8 cellular contexts compared by ENCODE assay signal in genomic region chr4:70994069-70994366, GRCh38. TPM values are rescaled to one million over a fixed set of nuclear protein-coding genes. Genes with fewer than 3 reads are reported as not detected.
A peak's percentile ranks its signal among the peaks of the same experiment; 100 is the strongest.
DNase-seq lines count a peak whose midpoint lies in the region; ATAC-seq and TF ChIP-seq lines count a peak whose summit lies in the region.

No MANE protein-coding gene starts in this region.

- intact Hi-C loops in right lobe of liver (cut with DNase I), result no loop called here

- H3K9me3 Mint-ChIP-seq in activated naive CD4-positive, alpha-beta T cell treated with anti-CD3 and anti-CD28 coated beads, Interleukin-2, amount 10 ng/mL, durations not matched to agents 7 days and 5 days, result no peaks in the 10 kb centered on the region
- no peaks in the 10 kb centered on the region for H3K9me3 Mint-ChIP-seq in type B pancreatic cell

- H3K27ac Mint-ChIP-seq in activated naive CD4-positive, alpha-beta T cell treated with anti-CD3 and anti-CD28 coated beads, Interleukin-2, amount 10 ng/mL, durations not matched to agents 7 days and 5 days, result peak overlapping the region; percentile 86
- peak overlapping the region; percentile 90 for H3K27ac Mint-ChIP-seq in type B pancreatic cell

- peak overlapping the region; percentile 93 for H3K4me3 ChIP-seq in adipocyte (ENCODE audit: low read length)
- peak overlapping the region; percentile 67 to 73 (median 71) for H3K4me3 ChIP-seq in right lobe of liver

- TF ChIP-seq CTCF in right lobe of liver (IDR thresholded peaks at IDR 0.05), result no peak
- no peak for TF ChIP-seq CTCF in type B pancreatic cell (conservative IDR thresholded peaks at IDR 0.05)

- peak overlapping the region; percentile 95 for H3K9ac ChIP-seq in adipocyte (ENCODE audit: low read length)

- no peak for TF ChIP-seq POLR2A in right lobe of liver (IDR thresholded peaks at IDR 0.05)

- 0% methylated on average over 4 of the region's 11 CpGs for WGBS in right lobe of liver (ENCODE audit: insufficient coverage, low coverage, low lambda C conversion rate, missing lambda C conversion rate)

- no peaks in the 10 kb centered on the region for H3K27me3 ChIP-seq in adipocyte (replicated peaks; ENCODE audit: control insufficient read depth, insufficient read depth, low read length)
- H3K27me3 ChIP-seq in right lobe of liver, result no peaks in the 10 kb centered on the region

- H3K4me1 Mint-ChIP-seq in activated naive CD4-positive, alpha-beta T cell treated with anti-CD3 and anti-CD28 coated beads, Interleukin-2, amount 10 ng/mL, durations not matched to agents 7 days and 5 days, result peaks cover 54% of the 10 kb centered on the region
- H3K4me1 Mint-ChIP-seq in type B pancreatic cell (ENCODE audit: unreplicated experiment), result peaks cover 29% of the 10 kb centered on the region

- no peak for ATAC-seq in right lobe of liver
- ATAC-seq in GM21528 (IDR thresholded peaks at IDR 0.05; ENCODE audit: low FRiP score, unreplicated experiment), result no peak

- CTCF ChIA-PET in activated naive CD4-positive, alpha-beta T cell treated with anti-CD3 and anti-CD28 coated beads, Interleukin-2, amount 10 ng/mL, durations not matched to agents 7 days and 5 days (lab: Charles Lee), result interaction anchor here (1.1 to 3.2 kb wide), 3 partner anchors 10 to 15 kb away, joined by 3 to 24 read pairs (median 12); no protein-coding TSS in a partner anchor

- H3K4me1 ChIP-seq in adipocyte (ENCODE audit: control insufficient read depth, insufficient read depth, low read length) (peaks cover 12% of the 10 kb centered on the region), right lobe of liver (peaks cover 0 to 11% (median 0%) of the 10 kb centered on the region in 4 donors)

- peaks cover 48% of the 10 kb centered on the region for H3K36me3 Mint-ChIP-seq in activated naive CD4-positive, alpha-beta T cell treated with anti-CD3 and anti-CD28 coated beads, Interleukin-2, amount 10 ng/mL, durations not matched to agents 7 days and 5 days
- peaks cover 16% of the 10 kb centered on the region for H3K36me3 Mint-ChIP-seq in type B pancreatic cell

- H3K27me3 Mint-ChIP-seq in activated naive CD4-positive, alpha-beta T cell treated with anti-CD3 and anti-CD28 coated beads, Interleukin-2, amount 10 ng/mL, durations not matched to agents 7 days and 5 days, result no peaks in the 10 kb centered on the region
- no peaks in the 10 kb centered on the region for H3K27me3 Mint-ChIP-seq in type B pancreatic cell

- peak overlapping the region; percentile 55 to 78 (median 70) for H3K27ac ChIP-seq in right lobe of liver

- H3K36me3 ChIP-seq in adipocyte (ENCODE audit: control insufficient read depth, insufficient read depth, low read length, severe bottlenecking), result no peaks in the 10 kb centered on the region
- no peaks in the 10 kb centered on the region for H3K36me3 ChIP-seq in right lobe of liver

- H3K9me3 ChIP-seq in adipocyte (ENCODE audit: control insufficient read depth, low read length), result no peaks in the 10 kb centered on the region
- no peaks in the 10 kb centered on the region for H3K9me3 ChIP-seq in right lobe of liver

- peak overlapping the region; percentile 93 for H3K4me3 Mint-ChIP-seq in activated naive CD4-positive, alpha-beta T cell treated with anti-CD3 and anti-CD28 coated beads, Interleukin-2, amount 10 ng/mL, durations not matched to agents 7 days and 5 days
- H3K4me3 Mint-ChIP-seq in type B pancreatic cell, result peak overlapping the region; percentile 94

- DNase-seq in activated naive CD4-positive, alpha-beta T cell treated with anti-CD3 and anti-CD28 coated beads, Interleukin-2, amount 10 ng/mL, durations not matched to agents 7 days and 5 days, result no peak
- DNase-seq in activated naive CD4-positive, alpha-beta T cell (lab: John Stamatoyannopoulos, UW), result no peak
- DNase-seq in adipocyte (ENCODE audit: low read depth), result no peak
- DNase-seq in right lobe of liver, result no peak
- no peak for DNase-seq in type B pancreatic cell (ENCODE audit: extremely low spot score, unreplicated experiment)
- no peak for DNase-seq in UCSD-AML1 (lab: John Stamatoyannopoulos, UW; ENCODE audit: unreplicated experiment)
- no peak for DNase-seq in NCI-H128 (lab: John Stamatoyannopoulos, UW; ENCODE audit: unreplicated experiment)

RNA-seq across cellular contexts. Expression of gene DCK, which starts 0.6 kb away (rescaled TPM):
- 1 to 10 TPM; 1.9 to 7.2 (median 3.6) TPM for total RNA-seq in right lobe of liver
- total RNA-seq in type B pancreatic cell (ENCODE audit: low replicate concordance), result 14.9 and 15.5 TPM in 2 replicates
